ENCODE assay signal across 1 cellular context in the genomic region with DNA sequence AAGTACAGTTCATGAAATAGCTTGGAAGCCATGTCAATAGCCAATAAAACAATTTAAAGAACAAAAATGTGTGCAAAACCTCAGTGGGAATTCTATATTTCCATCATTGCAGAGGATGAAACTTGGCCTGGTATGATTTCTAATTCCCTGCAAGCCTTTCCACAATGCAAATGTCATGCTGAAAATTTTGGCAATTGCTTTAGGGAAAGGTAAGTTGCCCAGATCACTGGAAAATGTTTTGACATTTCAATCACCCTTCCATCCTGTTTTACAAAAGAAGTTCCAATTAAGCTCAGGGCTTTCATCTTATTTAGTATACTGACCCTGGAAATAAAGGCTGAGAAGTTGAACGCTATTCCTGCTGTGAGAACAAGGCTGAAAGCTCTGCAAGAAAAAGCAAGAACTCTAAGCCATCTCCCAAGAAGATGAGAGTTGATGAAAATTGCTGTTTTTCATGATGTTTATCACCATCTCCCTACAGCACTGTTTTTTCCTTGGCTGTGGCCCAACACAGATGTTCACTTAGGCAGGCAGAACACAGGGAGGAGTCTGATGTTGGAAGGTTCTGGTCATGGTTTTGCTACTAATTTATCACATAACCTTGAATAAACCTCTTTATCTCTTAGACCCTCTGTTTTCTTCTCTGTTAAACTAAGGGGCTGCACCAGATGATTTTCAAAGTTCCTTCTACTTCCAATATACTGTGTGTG.
TF ChIP-seq lines count a peak whose summit lies in the region.

No MANE protein-coding gene starts in this region.

TF ChIP-seq in neural cell, 6 proteins besides CTCF, POLR2A, EP300 and RAD21 (continued from another document):
- TF ChIP-seq REST (IDR thresholded peaks at IDR 0.05; ENCODE audit: borderline replicate concordance), result no peak
- peak; percentile 17 for TF ChIP-seq POLR2AphosphoS5 (IDR thresholded peaks at IDR 0.05)
- no peak for TF ChIP-seq SMC3 (conservative IDR thresholded peaks at IDR 0.05; ENCODE audit: poor library complexity)
